In genomic region chr7:103347507-103348267, GRCh38 we compare ENCODE assay signal across 1 cellular context.
TF ChIP-seq lines count a peak whose summit lies in the region.

PSMC2 (plus strand) TSS chr7:103347643; CDS start chr7:103347712, 69 bp downstream.

TF ChIP-seq in HepG2, 621 proteins besides CTCF, POLR2A, EP300 and RAD21 (continued from another document and continues in another):
- TF ChIP-seq ZNF280B (CRISPR knock-in tag; IDR thresholded peaks at IDR 0.05; ENCODE audit: borderline replicate concordance) = peak; percentile 67; the same call in 1 of the 2 replicates
- TF ChIP-seq HMGXB3 (CRISPR knock-in tag; IDR thresholded peaks at IDR 0.05; ENCODE audit: borderline replicate concordance) = peak; percentile 71
- TF ChIP-seq HCFC1 (IDR thresholded peaks at IDR 0.05; ENCODE audit: low read depth, low read length) = peak; percentile 51; the same call in 1 of the 2 replicates
- TF ChIP-seq MAFF (IDR thresholded peaks at IDR 0.05; ENCODE audit: low read depth, low read length) = peak; percentile 77
- no peak for TF ChIP-seq TCF7L2 (IDR thresholded peaks at IDR 0.05; ENCODE audit: low read depth, low read length)
- TF ChIP-seq ZNF20 (CRISPR knock-in tag; IDR thresholded peaks at IDR 0.05) = no peak
- TF ChIP-seq HIC2 (CRISPR knock-in tag; IDR thresholded peaks at IDR 0.05; ENCODE audit: low read depth) = no peak
- no peak for TF ChIP-seq WIZ (CRISPR knock-in tag; IDR thresholded peaks at IDR 0.05)
- no peak for TF ChIP-seq ZNF879 (CRISPR knock-in tag; IDR thresholded peaks at IDR 0.05)
- TF ChIP-seq JUND (CRISPR knock-in tag; IDR thresholded peaks at IDR 0.05) = no peak
- no peak for TF ChIP-seq ZNF816 (CRISPR knock-in tag; IDR thresholded peaks at IDR 0.05; ENCODE audit: borderline replicate concordance)
- TF ChIP-seq SSRP1 (CRISPR knock-in tag; IDR thresholded peaks at IDR 0.05) = no peak
- TF ChIP-seq ZNF318 (CRISPR knock-in tag; IDR thresholded peaks at IDR 0.05) = no peak
- no peak for TF ChIP-seq DNMT1 (CRISPR knock-in tag; IDR thresholded peaks at IDR 0.05)
- peak; percentile 80; the same call in 1 of the 2 replicates for TF ChIP-seq ZNF788 (CRISPR knock-in tag; IDR thresholded peaks at IDR 0.05; ENCODE audit: borderline replicate concordance)
- TF ChIP-seq ZNF547 (CRISPR knock-in tag; IDR thresholded peaks at IDR 0.05) = no peak
- 0 out of 2 replicates have a peak, but pooled peaks have one; percentile 15 for TF ChIP-seq NFKBIZ (CRISPR knock-in tag; IDR thresholded peaks at IDR 0.05)
- TF ChIP-seq ZBTB7B (CRISPR knock-in tag; IDR thresholded peaks at IDR 0.05) = peak; percentile 81
- no peak for TF ChIP-seq ZSCAN12 (CRISPR knock-in tag; IDR thresholded peaks at IDR 0.05)
- TF ChIP-seq MNT (IDR thresholded peaks at IDR 0.05) = no peak
- TF ChIP-seq SP2 (CRISPR knock-in tag; IDR thresholded peaks at IDR 0.05) = no peak
- TF ChIP-seq FUBP1 (CRISPR knock-in tag; IDR thresholded peaks at IDR 0.05; ENCODE audit: borderline replicate concordance) = no peak
- no peak for TF ChIP-seq PCBP2 (optimal IDR thresholded peaks at IDR 0.05; ENCODE audit: low read depth, low read length, poor library complexity, severe bottlenecking)
- TF ChIP-seq FOXA3 (CRISPR knock-in tag; IDR thresholded peaks at IDR 0.05) = peak; percentile 74
- no peak for TF ChIP-seq ZFP82 (CRISPR knock-in tag; IDR thresholded peaks at IDR 0.05; ENCODE audit: borderline replicate concordance)
- peak; percentile 61; the same call in 1 of the 2 replicates for TF ChIP-seq ZNF205 (CRISPR knock-in tag; IDR thresholded peaks at IDR 0.05)
- TF ChIP-seq E2F5 (CRISPR knock-in tag; conservative IDR thresholded peaks at IDR 0.05) = no peak
- no peak for TF ChIP-seq HOXD1 (CRISPR knock-in tag; IDR thresholded peaks at IDR 0.05)
- TF ChIP-seq HNRNPK (IDR thresholded peaks at IDR 0.05; ENCODE audit: low read depth, low read length, poor library complexity, severe bottlenecking) = no peak
- no peak for TF ChIP-seq HMG20A (CRISPR knock-in tag; IDR thresholded peaks at IDR 0.05; ENCODE audit: borderline replicate concordance)
- peak; percentile 80 for TF ChIP-seq ZNF792 (CRISPR knock-in tag; IDR thresholded peaks at IDR 0.05)
